11 cellular contexts compared by ENCODE assay signal in the genomic region with DNA sequence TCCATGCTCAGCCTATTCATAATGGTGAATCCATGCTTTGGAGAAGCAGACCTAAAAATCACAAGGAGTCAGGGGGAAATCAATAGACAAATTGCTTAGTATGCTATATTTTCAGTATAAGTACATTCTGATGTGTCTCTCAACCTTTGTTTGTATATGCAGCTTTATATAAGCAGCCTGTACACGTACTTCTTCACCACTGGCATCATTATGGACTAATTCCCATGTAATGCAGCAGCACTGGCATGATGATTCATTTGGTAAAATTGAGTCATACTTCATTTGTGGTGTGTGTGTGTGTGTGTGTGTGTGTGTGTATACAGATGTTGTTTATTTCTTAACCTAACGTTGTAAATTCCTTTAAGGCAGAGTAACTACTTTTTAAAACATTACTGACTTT. TPM values are rescaled to one million over a fixed set of nuclear protein-coding genes. Genes with fewer than 3 reads are reported as not detected.
DNase-seq lines count a peak whose midpoint lies in the region; ATAC-seq and TF ChIP-seq lines count a peak whose summit lies in the region.
"Had no signal": no experiment of that assay in that cellular context is flagged by ENCODE, and none has a peak within 500 bp of the region (broad histone marks: within the 10 kb centered on the region; RNA-seq: fewer than 3 reads in every experiment).

No MANE protein-coding gene starts in this region.

- no peak overlapping the region for H2AFZ ChIP-seq in ACC112 (ENCODE audit: low read length, unreplicated experiment)

- H3K4me3 ChIP-seq in ACC112 (ENCODE audit: low read depth, low read length) = 0 out of 2 replicates have a peak overlapping the region, but pooled peaks have one; percentile 3
- no peak overlapping the region for H3K4me3 ChIP-seq in kidney epithelial cell (ENCODE audit: low read depth, low read length)
- no peak overlapping the region for H3K4me3 ChIP-seq in colonic mucosa
- H3K4me3 ChIP-seq: heart right ventricle had no signal

- H3K36me3 ChIP-seq in ACC112 (ENCODE audit: insufficient read depth, low read length) (peaks cover 32% of the 10 kb centered on the region), kidney epithelial cell (ENCODE audit: control insufficient read depth, insufficient read depth, low read length) (peaks cover 1% of the 10 kb centered on the region), colonic mucosa (no peaks in the 10 kb centered on the region)

- no peak for ATAC-seq in activated CD8-positive, alpha-beta T cell treated with anti-CD3 and anti-CD28 coated beads, Interleukin-2, amount 10 ng/mL, durations not matched to agents 7 days and 5 days
- ATAC-seq in stimulated activated naive B cell treated with anti-CD40 and anti-IgM and Interleukin-4, amounts not matched to agents 10 μg/mL and 1 μg/mL and 100 μg/mL, for 72 hours (replicated peaks) = no peak
- ATAC-seq in GM21423 (IDR thresholded peaks at IDR 0.05; ENCODE audit: unreplicated experiment) = no peak

- intact Hi-C loops in colonic mucosa (cut with DNase I) = no loop called here

- H3K4me1 Mint-ChIP-seq in activated CD8-positive, alpha-beta T cell treated with anti-CD3 and anti-CD28 coated beads, Interleukin-2, amount 10 ng/mL, durations not matched to agents 7 days and 5 days (ENCODE audit: low read depth) = peaks cover 13% of the 10 kb centered on the region
- H3K4me1 Mint-ChIP-seq in stimulated activated naive B cell treated with anti-CD40 and anti-IgM and Interleukin-4, amounts not matched to agents 10 μg/mL and 1 μg/mL and 100 μg/mL, for 72 hours = peaks cover 10 to 12% of the 10 kb centered on the region in 2 donors

- no peaks in the 10 kb centered on the region for H3K27me3 ChIP-seq in ACC112 (ENCODE audit: insufficient read depth, low read length)
- H3K27me3 ChIP-seq in kidney epithelial cell (ENCODE audit: control insufficient read depth, insufficient read depth, low read length) = no peaks in the 10 kb centered on the region
- no peaks in the 10 kb centered on the region for H3K27me3 ChIP-seq in colonic mucosa
- H3K27me3 ChIP-seq: heart right ventricle had no signal

- H3K4me1 ChIP-seq in ACC112 (ENCODE audit: control insufficient read depth, insufficient read depth, low read length, unreplicated experiment) (peaks cover 29% of the 10 kb centered on the region), colonic mucosa (peaks cover 2% of the 10 kb centered on the region)

- H3K36me3 Mint-ChIP-seq in activated CD8-positive, alpha-beta T cell treated with anti-CD3 and anti-CD28 coated beads, Interleukin-2, amount 10 ng/mL, durations not matched to agents 7 days and 5 days (ENCODE audit: low read depth) = peaks cover 42% of the 10 kb centered on the region
- H3K36me3 Mint-ChIP-seq in stimulated activated naive B cell treated with anti-CD40 and anti-IgM and Interleukin-4, amounts not matched to agents 10 μg/mL and 1 μg/mL and 100 μg/mL, for 72 hours = peaks cover 25 to 39% of the 10 kb centered on the region in 2 donors

- no peaks in the 10 kb centered on the region for H3K27me3 Mint-ChIP-seq in activated CD8-positive, alpha-beta T cell treated with anti-CD3 and anti-CD28 coated beads, Interleukin-2, amount 10 ng/mL, durations not matched to agents 7 days and 5 days (ENCODE audit: low read depth)
- no peaks in the 10 kb centered on the region for H3K27me3 Mint-ChIP-seq in stimulated activated naive B cell treated with anti-CD40 and anti-IgM and Interleukin-4, amounts not matched to agents 10 μg/mL and 1 μg/mL and 100 μg/mL, for 72 hours

- no peaks in the 10 kb centered on the region for H3K9me3 Mint-ChIP-seq in activated CD8-positive, alpha-beta T cell treated with anti-CD3 and anti-CD28 coated beads, Interleukin-2, amount 10 ng/mL, durations not matched to agents 7 days and 5 days (ENCODE audit: insufficient read depth)
- no peaks in the 10 kb centered on the region for H3K9me3 Mint-ChIP-seq in stimulated activated naive B cell treated with anti-CD40 and anti-IgM and Interleukin-4, amounts not matched to agents 10 μg/mL and 1 μg/mL and 100 μg/mL, for 72 hours
- H3K9me3 Mint-ChIP-seq: activated T-cell treated with anti-CD3 and anti-CD28 coated beads, Interleukin-2, amount 50 U/mL, for 4 hours had no signal

- CTCF ChIA-PET in activated CD8-positive, alpha-beta T cell treated with anti-CD3 and anti-CD28 coated beads, Interleukin-2, amount 10 ng/mL, durations not matched to agents 7 days and 5 days (lab: Charles Lee) = interaction anchor here (1.4 kb wide), 1 partner anchor 41 kb away, joined by 5 read pairs; no protein-coding TSS in a partner anchor

- no peak overlapping the region for H3K9ac ChIP-seq in colonic mucosa (ENCODE audit: low read depth in 2 of 2, low read length in 2 of 2)

- POLR2A ChIA-PET in activated CD8-positive, alpha-beta T cell treated with anti-CD3 and anti-CD28 coated beads, Interleukin-2, amount 10 ng/mL, durations not matched to agents 7 days and 5 days (lab: Charles Lee) = interaction anchor here (1.1 kb wide), 1 partner anchor 11 kb away, joined by 3 read pairs; a partner anchor contains a TSS

- H3K79me2 ChIP-seq in ACC112 (ENCODE audit: control insufficient read depth, insufficient read depth, low read length, unreplicated experiment) = peaks cover 6% of the 10 kb centered on the region

- H3K27ac Mint-ChIP-seq in activated CD8-positive, alpha-beta T cell treated with anti-CD3 and anti-CD28 coated beads, Interleukin-2, amount 10 ng/mL, durations not matched to agents 7 days and 5 days = peak overlapping the region; percentile 21
- H3K27ac Mint-ChIP-seq in stimulated activated naive B cell treated with anti-CD40 and anti-IgM and Interleukin-4, amounts not matched to agents 10 μg/mL and 1 μg/mL and 100 μg/mL, for 72 hours = no peak overlapping the region

- H3K27ac ChIP-seq in ACC112 (ENCODE audit: low read depth, low read length) (peak overlapping the region; percentile 83), colonic mucosa (no peak overlapping the region)

- peak; percentile 74 for DNase-seq in HS-27A (ENCODE audit: low read depth)
- DNase-seq in activated CD8-positive, alpha-beta T cell treated with anti-CD3 and anti-CD28 coated beads, Interleukin-2, amount 10 ng/mL, durations not matched to agents 7 days and 5 days = no peak
- peak; percentile 50 for DNase-seq in kidney epithelial cell (ENCODE audit: low read depth)
- no peak for DNase-seq in colonic mucosa
- no peak for DNase-seq in stimulated activated naive B cell treated with anti-CD40 and anti-IgM and Interleukin-4, amounts not matched to agents 10 μg/mL and 1 μg/mL and 100 μg/mL, for 72 hours
- DNase-seq in NCI-H2029 treated with DMSO at 0.1 percent for 48 hours (lab: John Stamatoyannopoulos, UW) = no peak
- DNase-seq: activated T-cell treated with anti-CD3 and anti-CD28 coated beads, Interleukin-2, amount 50 U/mL, for 4 hours; Calu3; heart right ventricle had no signal

- H3K9me3 ChIP-seq in colonic mucosa = no peaks in the 10 kb centered on the region
- H3K9me3 ChIP-seq: heart right ventricle had no signal

- H3K4me3 Mint-ChIP-seq in activated CD8-positive, alpha-beta T cell treated with anti-CD3 and anti-CD28 coated beads, Interleukin-2, amount 10 ng/mL, durations not matched to agents 7 days and 5 days = no peak overlapping the region
- no peak overlapping the region for H3K4me3 Mint-ChIP-seq in stimulated activated naive B cell treated with anti-CD40 and anti-IgM and Interleukin-4, amounts not matched to agents 10 μg/mL and 1 μg/mL and 100 μg/mL, for 72 hours
- H3K4me3 Mint-ChIP-seq: activated T-cell treated with anti-CD3 and anti-CD28 coated beads, Interleukin-2, amount 50 U/mL, for 4 hours had no signal

- TF ChIP-seq CTCF in kidney epithelial cell (IDR thresholded peaks at IDR 0.05; ENCODE audit: insufficient read depth, low read length, poor library complexity, severe bottlenecking) (no peak), colonic mucosa (IDR thresholded peaks at IDR 0.05) (no peak)

RNA-seq across cellular contexts. Expression of a gene that starts 10.9 kb away (rescaled TPM):
- 10 to 100 TPM; 12.8 to 13.3 TPM for total RNA-seq in activated CD8-positive, alpha-beta T cell treated with anti-CD3 and anti-CD28 coated beads, Interleukin-2, amount 10 ng/mL, durations not matched to agents 7 days and 5 days
- 22.4 and 22.9 TPM in 2 replicates for total RNA-seq in kidney epithelial cell
- 10 to 100 TPM in 1 of 2 donors, 1 to 10 TPM in 1; 9.6 to 10.8 TPM for total RNA-seq in colonic mucosa

RNA-seq across cellular contexts. Expression of a gene that starts 59.4 kb away (rescaled TPM):
- under 1 TPM; 0.08 TPM for total RNA-seq in activated CD8-positive, alpha-beta T cell treated with anti-CD3 and anti-CD28 coated beads, Interleukin-2, amount 10 ng/mL, durations not matched to agents 7 days and 5 days
- total RNA-seq in kidney epithelial cell (0.55 and 1.3 TPM in 2 replicates), colonic mucosa (10 to 100 TPM in 1 of 2 donors, under 1 TPM in 1; 0.84 to 10.2 TPM)
- total RNA-seq: Calu3 had no signal

Comparison
In these comparisons a context has a peak if more than half of its experiments do, and no peak if none do; other contexts are left out.
1. DNase-seq: peak in HS-27A (single experiment) and kidney epithelial cell (single experiment); none in activated CD8-positive, alpha-beta T cell treated with anti-CD3 and anti-CD28 coated beads, Interleukin-2, amount 10 ng/mL, durations not matched to agents 7 days and 5 days (single experiment), colonic mucosa (single experiment), stimulated activated naive B cell treated with anti-CD40 and anti-IgM and Interleukin-4, amounts not matched to agents 10 μg/mL and 1 μg/mL and 100 μg/mL, for 72 hours (single experiment) and NCI-H2029 treated with DMSO at 0.1 percent for 48 hours (single experiment).